ENCODE assay signal across 9 cellular contexts in the genomic region with DNA sequence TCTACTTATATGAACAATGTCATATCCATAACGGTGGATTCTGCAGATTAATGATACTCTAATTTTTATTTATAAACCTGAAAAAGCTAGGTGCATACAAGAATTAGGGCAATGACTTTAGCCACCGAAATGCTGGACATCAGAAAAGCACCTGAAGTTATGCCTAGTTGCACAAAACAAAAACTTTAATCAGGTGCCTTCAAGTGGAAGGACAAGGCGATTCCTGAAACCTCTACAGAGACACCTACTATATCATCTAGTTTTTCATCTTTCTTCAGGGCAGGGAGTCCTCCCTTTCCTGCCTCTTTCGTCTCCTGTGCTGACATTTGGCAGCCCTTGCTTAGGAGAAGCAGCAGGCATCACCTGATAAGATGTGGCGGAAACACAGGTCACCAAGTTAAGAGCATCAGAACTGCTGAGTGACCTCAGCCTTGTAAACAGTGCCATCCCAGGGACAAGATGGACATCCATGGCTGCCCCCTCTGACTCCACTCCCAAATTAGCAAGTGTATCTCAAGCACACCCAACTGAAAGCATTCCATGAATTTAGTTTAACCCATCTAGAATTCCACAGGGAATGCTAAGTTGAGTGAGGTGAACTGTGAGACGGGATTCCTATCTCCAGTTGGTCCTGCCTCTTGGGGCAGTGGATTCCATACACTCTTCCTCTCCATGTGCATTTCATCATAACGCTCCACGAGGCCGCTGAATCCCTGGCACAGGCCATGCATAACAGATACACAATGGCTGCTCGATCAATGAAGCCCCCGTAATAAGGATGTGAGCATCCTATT. TPM values are rescaled to one million over a fixed set of nuclear protein-coding genes. Genes with fewer than 3 reads are reported as not detected.
DNase-seq lines count a peak whose midpoint lies in the region; ATAC-seq and TF ChIP-seq lines count a peak whose summit lies in the region.
"Had no signal": no experiment of that assay in that cellular context is flagged by ENCODE, and none has a peak within 500 bp of the region (broad histone marks: within the 10 kb centered on the region; RNA-seq: fewer than 3 reads in every experiment).

No MANE protein-coding gene starts in this region.

- intact Hi-C loops in CD8-positive, alpha-beta T cell (cut with DNase I, micrococcal nuclease), result loop anchor here in 1 of 2 experiments (10.0 kb wide), 1 partner anchor 418 kb away; a partner anchor contains a TSS
- intact Hi-C loops in Right ventricle myocardium superior (cut with DNase I), result no loop called here
- intact Hi-C loops in prostate gland (cut with DNase I), result no loop called here

- peaks cover 26% of the 10 kb centered on the region for H3K36me3 Mint-ChIP-seq in CD8-positive, alpha-beta T cell

- H3K27ac ChIP-seq in CD8-positive, alpha-beta T cell (ENCODE audit: low read depth, low read length), result peak overlapping the region; percentile 60
- peak overlapping the region; percentile 83 to 96 for H3K27ac ChIP-seq in prostate gland

- TF ChIP-seq POLR2A in prostate gland (IDR thresholded peaks at IDR 0.05), result no peak

- no peaks in the 10 kb centered on the region for H3K36me3 ChIP-seq in CD8-positive, alpha-beta T cell (ENCODE audit: insufficient read depth, low read length)
- no peaks in the 10 kb centered on the region for H3K36me3 ChIP-seq in prostate gland

- H3K27me3 Mint-ChIP-seq in CD8-positive, alpha-beta T cell (ENCODE audit: low read depth), result no peaks in the 10 kb centered on the region

- H3K4me3 ChIP-seq in CD8-positive, alpha-beta T cell (ENCODE audit: low read depth, low read length), result peak overlapping the region; percentile 9
- no peak overlapping the region for H3K4me3 ChIP-seq in prostate gland

- DNase-seq in CD8-positive, alpha-beta T cell, result peak in 1 of 7 experiments; percentile 23
- peak; percentile 36 for DNase-seq in activated CD8-positive, alpha-beta memory T cell treated with anti-CD3 and anti-CD28 coated beads, Interleukin-2, amount 50 U/mL, for 48 hours
- DNase-seq in Right ventricle myocardium superior (no peak), prostate gland (ENCODE audit: low spot score) (no peak), Kasumi-1 (lab: John Stamatoyannopoulos, UW) (no peak)
- DNase-seq: NCI-H2029 treated with DMSO at 0.1 percent for 48 hours had no signal

- POLR2A ChIA-PET in CD8-positive, alpha-beta T cell (lab: Charles Lee), result no interaction called here

- no peaks in the 10 kb centered on the region for H3K27me3 ChIP-seq in CD8-positive, alpha-beta T cell (ENCODE audit: insufficient read depth, low read length)
- H3K27me3 ChIP-seq in prostate gland (replicated peaks; ENCODE audit: insufficient read depth), result no peaks in the 10 kb centered on the region

- H3K9me3 ChIP-seq in CD8-positive, alpha-beta T cell (ENCODE audit: low read length), result no peaks in the 10 kb centered on the region
- H3K9me3 ChIP-seq in prostate gland, result no peaks in the 10 kb centered on the region

- 80% methylated on average over 11 of the region's 11 CpGs for WGBS in prostate gland

- CTCF ChIA-PET in CD8-positive, alpha-beta T cell (lab: Charles Lee), result interaction anchor here (1.0 to 1.5 kb wide), 2 partner anchors 34 to 41 kb away, joined by 3 to 4 read pairs; no protein-coding TSS in a partner anchor

- ATAC-seq in CD8-positive, alpha-beta T cell, result no peak
- peak; percentile 35 for ATAC-seq in Right ventricle myocardium superior (ENCODE audit: poor library complexity)
- no peak for ATAC-seq in HG02870 (IDR thresholded peaks at IDR 0.05; ENCODE audit: unreplicated experiment)
- no peak for ATAC-seq in GM21717 (IDR thresholded peaks at IDR 0.05; ENCODE audit: unreplicated experiment)
- no peak for ATAC-seq in HG03196 (IDR thresholded peaks at IDR 0.05; ENCODE audit: unreplicated experiment)

- H3K27ac Mint-ChIP-seq in CD8-positive, alpha-beta T cell, result peak overlapping the region; percentile 94

- H3K4me1 Mint-ChIP-seq in CD8-positive, alpha-beta T cell (ENCODE audit: low read depth), result peaks cover 95% of the 10 kb centered on the region

- TF ChIP-seq CTCF in CD8-positive, alpha-beta T cell (IDR thresholded peaks at IDR 0.05), result no peak
- TF ChIP-seq CTCF in prostate gland (IDR thresholded peaks at IDR 0.05), result no peak

- no peaks in the 10 kb centered on the region for H3K9me3 Mint-ChIP-seq in CD8-positive, alpha-beta T cell

- H3K4me3 Mint-ChIP-seq in CD8-positive, alpha-beta T cell, result peak overlapping the region; percentile 71

- H3K4me1 ChIP-seq in CD8-positive, alpha-beta T cell (ENCODE audit: insufficient read depth, low read length), result peaks cover 90% of the 10 kb centered on the region
- H3K4me1 ChIP-seq in prostate gland (replicated peaks), result peaks cover 47% of the 10 kb centered on the region

RNA-seq across cellular contexts. Expression of a gene that starts 5.8 kb away (rescaled TPM):
- 100 to 1,000 TPM; 212 to 214 TPM for total RNA-seq in CD8-positive, alpha-beta T cell
- 29.1 TPM for total RNA-seq in Right ventricle myocardium superior
- 10 to 100 TPM; 12.5 to 35.8 TPM for total RNA-seq in prostate gland

RNA-seq across cellular contexts. Expression of a gene that starts 21.2 kb away (rescaled TPM):
- not detected for total RNA-seq in CD8-positive, alpha-beta T cell
- 2.2 TPM for total RNA-seq in Right ventricle myocardium superior
- total RNA-seq in prostate gland, result 1 to 10 TPM in 1 of 2 donors, under 1 TPM in 1; 0.05 to 1.9 TPM
